Comparison of ENCODE assay signal across 8 cellular contexts in genomic region chr12:6532051-6532926, GRCh38. TPM values are rescaled to one million over a fixed set of nuclear protein-coding genes. Genes with fewer than 3 reads are reported as not detected.
DNase-seq lines count a peak whose midpoint lies in the region; TF ChIP-seq lines count a peak whose summit lies in the region.

No MANE protein-coding gene starts in this region.

- H3K4me3 ChIP-seq in HUES6 (ENCODE audit: low read depth, low read length) (peak overlapping the region; percentile 98), SJSA1 (peak overlapping the region; percentile 85), suprapubic skin (peak overlapping the region; percentile 96)

- no peaks in the 10 kb centered on the region for H3K9me3 ChIP-seq in HUES6 (ENCODE audit: control insufficient read depth, insufficient read depth, low read depth, low read length)
- no peaks in the 10 kb centered on the region for H3K9me3 ChIP-seq in SJSA1 (replicated peaks)
- no peaks in the 10 kb centered on the region for H3K9me3 ChIP-seq in suprapubic skin

- H3K27me3 ChIP-seq in HUES6 (ENCODE audit: control insufficient read depth, insufficient read depth, low read length): no peaks in the 10 kb centered on the region
- no peaks in the 10 kb centered on the region for H3K27me3 ChIP-seq in SJSA1 (replicated peaks)
- no peaks in the 10 kb centered on the region for H3K27me3 ChIP-seq in suprapubic skin

- TF ChIP-seq POLR2A in suprapubic skin (IDR thresholded peaks at IDR 0.05): no peak

- 25% methylated on average over 12 of the region's 20 CpGs for WGBS in suprapubic skin

- peak overlapping the region; percentile 98 for H3K9ac ChIP-seq in HUES6 (ENCODE audit: low read length)

- H3K27ac ChIP-seq in HUES6 (ENCODE audit: low read depth, low read length): peak overlapping the region; percentile 94; the same call in 1 of the 2 replicates
- peak overlapping the region; percentile 77 for H3K27ac ChIP-seq in SJSA1
- H3K27ac ChIP-seq in suprapubic skin: peak overlapping the region; percentile 98

- DNase-seq in ELR (ENCODE audit: low read depth): peak; percentile 100
- DNase-seq in SJSA1 (ENCODE audit: low read depth in 1 of 2, low spot score in 2 of 2): peak; percentile 93 to 96
- peak; percentile 77 for DNase-seq in activated gamma-delta T cell treated with anti-CD3 and anti-CD28 coated beads, Interleukin-2, amount 50 U/mL, for 16 hours (ENCODE audit: low read depth)
- peak; percentile 60 for DNase-seq in foreskin melanocyte
- DNase-seq in nucleus accumbens (lab: John Stamatoyannopoulos, UW): peak in 47 of 56 donors; percentile 34 to 87 (median 64)
- DNase-seq in suprapubic skin (ENCODE audit: low spot score in 2 of 2): no peak
- DNase-seq in 8988T: no peak

- peaks cover 20% of the 10 kb centered on the region for H3K4me1 ChIP-seq in HUES6 (ENCODE audit: control insufficient read depth, insufficient read depth, low read length)
- peaks cover 40% of the 10 kb centered on the region for H3K4me1 ChIP-seq in SJSA1 (replicated peaks)
- H3K4me1 ChIP-seq in suprapubic skin: peaks cover 45% of the 10 kb centered on the region

- TF ChIP-seq CTCF in suprapubic skin (IDR thresholded peaks at IDR 0.05): no peak

- peaks cover 76% of the 10 kb centered on the region for H3K36me3 ChIP-seq in HUES6 (ENCODE audit: control insufficient read depth, insufficient read depth, low read length)
- peaks cover 81% of the 10 kb centered on the region for H3K36me3 ChIP-seq in SJSA1
- peaks cover 59% of the 10 kb centered on the region for H3K36me3 ChIP-seq in suprapubic skin

- no peak for TF ChIP-seq EP300 in suprapubic skin (IDR thresholded peaks at IDR 0.05)

RNA-seq across cellular contexts. Expression of gene GAPDH, which starts 2.0 kb away (rescaled TPM):
- 5,440 and 7,155 TPM in 2 replicates for total RNA-seq in SJSA1 (2014; rRNA removed; shearing (Covaris generic))
- 1,000 to 10,000 TPM; 1,442 to 2,828 (median 1,967) TPM for total RNA-seq in suprapubic skin

RNA-seq across cellular contexts. Expression of gene IFFO1, which starts 23.6 kb away (rescaled TPM):
- 12.1 and 14.9 TPM in 2 replicates for total RNA-seq in SJSA1 (2014; rRNA removed; shearing (Covaris generic))
- total RNA-seq in suprapubic skin: 1 to 10 TPM; 1.9 to 5.8 (median 4.3) TPM

RNA-seq across cellular contexts. Expression of gene NOP2, which starts 35.8 kb away (rescaled TPM):
- total RNA-seq in SJSA1 (2014; rRNA removed; shearing (Covaris generic)): 48.3 and 76.6 TPM in 2 replicates
- total RNA-seq in suprapubic skin: 10 to 100 TPM; 34.6 to 62.2 (median 42.3) TPM

RNA-seq across cellular contexts. Expression of gene NCAPD2, which starts 38.4 kb away (rescaled TPM):
- total RNA-seq in SJSA1 (2014; rRNA removed; shearing (Covaris generic)): 84.0 and 131 TPM in 2 replicates
- total RNA-seq in suprapubic skin: 10 to 100 TPM; 22.6 to 43.2 (median 31.0) TPM

RNA-seq across cellular contexts. Expression of gene MRPL51, which starts 39.2 kb away (rescaled TPM):
- 213 and 264 TPM in 2 replicates for total RNA-seq in SJSA1 (2014; rRNA removed; shearing (Covaris generic))
- total RNA-seq in suprapubic skin: 10 to 100 TPM; 28.0 to 42.2 (median 37.9) TPM

Comparison
In these comparisons a context has a peak if more than half of its experiments do, and no peak if none do; other contexts are left out.
1. DNase-seq: peak in ELR (single experiment), SJSA1 (2 of 2), activated gamma-delta T cell treated with anti-CD3 and anti-CD28 coated beads, Interleukin-2, amount 50 U/mL, for 16 hours (single experiment), foreskin melanocyte (single experiment) and nucleus accumbens (47 of 56); none in suprapubic skin (0 of 2) and 8988T (single experiment).
2. Peak in every context shown above with its lines, with median percentiles within 50 percentile points of each other: H3K27ac ChIP-seq and H3K4me3 ChIP-seq.